ENCODE assay signal across 18 cellular contexts in genomic region chr2:239552213-239552926, GRCh38.
DNase-seq lines count a peak whose midpoint lies in the region; ATAC-seq and TF ChIP-seq lines count a peak whose summit lies in the region.
"Had no signal": no experiment of that assay in that cellular context is flagged by ENCODE, and none has a peak within 500 bp of the region (broad histone marks: within the 10 kb centered on the region; RNA-seq: fewer than 3 reads in every experiment).

No MANE protein-coding gene starts in this region.

- WGBS in spleen, 5 donors = 83 to 87% (median 86%) methylated on average over 15 to 16 of the region's 16 CpGs

- peaks cover 22% of the 10 kb centered on the region for H3K4me1 Mint-ChIP-seq in activated T-cell treated with anti-CD3 and anti-CD28 coated beads, Interleukin-2, amount 50 U/mL, for 4 hours (ENCODE audit: low read depth)
- peaks cover 53% of the 10 kb centered on the region for H3K4me1 Mint-ChIP-seq in activated T-cell treated with anti-CD3 and anti-CD28 coated beads, Interleukin-2, amount 50 U/mL, for 72 hours (ENCODE audit: low read depth)
- H3K4me1 Mint-ChIP-seq in chondrocyte (ENCODE audit: low read depth) (no peaks in the 10 kb centered on the region), HFFc6 (ENCODE audit: low read depth) (no peaks in the 10 kb centered on the region)
- H3K4me1 Mint-ChIP-seq: H9 had no signal

- H3K9me3 ChIP-seq in spleen = no peaks in the 10 kb centered on the region
- H3K9me3 ChIP-seq: A549 had no signal

- TF ChIP-seq CTCF in chondrocyte (IDR thresholded peaks at IDR 0.05) = no peak
- TF ChIP-seq CTCF in spleen (IDR thresholded peaks at IDR 0.05 in 8 of 11, conservative IDR thresholded peaks at IDR 0.05 in 3 of 11) = no peak
- no peak for TF ChIP-seq CTCF in HFFc6 (IDR thresholded peaks at IDR 0.05)

- H3K9me3 Mint-ChIP-seq in activated T-cell treated with anti-CD3 and anti-CD28 coated beads, Interleukin-2, amount 50 U/mL, for 4 hours = no peaks in the 10 kb centered on the region
- H3K9me3 Mint-ChIP-seq in activated T-cell treated with anti-CD3 and anti-CD28 coated beads, Interleukin-2, amount 50 U/mL, for 72 hours = no peaks in the 10 kb centered on the region
- no peaks in the 10 kb centered on the region for H3K9me3 Mint-ChIP-seq in chondrocyte (ENCODE audit: low read depth)
- peaks cover 22% of the 10 kb centered on the region for H3K9me3 Mint-ChIP-seq in HFFc6
- H3K9me3 Mint-ChIP-seq: H9 had no signal

- H3K36me3 Mint-ChIP-seq in activated T-cell treated with anti-CD3 and anti-CD28 coated beads, Interleukin-2, amount 50 U/mL, for 4 hours (ENCODE audit: insufficient read depth) = no peaks in the 10 kb centered on the region
- H3K36me3 Mint-ChIP-seq in activated T-cell treated with anti-CD3 and anti-CD28 coated beads, Interleukin-2, amount 50 U/mL, for 72 hours (ENCODE audit: insufficient read depth in 2 of 2) = no peaks in the 10 kb centered on the region
- H3K36me3 Mint-ChIP-seq in chondrocyte (ENCODE audit: low read depth) (no peaks in the 10 kb centered on the region), HFFc6 (ENCODE audit: low read depth) (no peaks in the 10 kb centered on the region)

- no peaks in the 10 kb centered on the region for H3K36me3 ChIP-seq in spleen

- ATAC-seq in activated T-cell treated with anti-CD3 and anti-CD28 coated beads, Interleukin-2, amount 50 U/mL, for 4 hours = no peak
- ATAC-seq in activated T-cell treated with anti-CD3 and anti-CD28 coated beads, Interleukin-2, amount 50 U/mL, for 72 hours (replicated peaks in 1 of 2) = no peak
- ATAC-seq in left ventricle myocardium superior (no peak), esophagus mucosa (no peak)
- ATAC-seq: A549, GM12878 had no signal

- DNase-seq in activated T-cell treated with anti-CD3 and anti-CD28 coated beads, Interleukin-2, amount 50 U/mL, for 4 hours = peak; percentile 1
- DNase-seq in activated T-cell treated with anti-CD3 and anti-CD28 coated beads, Interleukin-2, amount 50 U/mL, for 72 hours = no peak
- DNase-seq in cardiac septum (ENCODE audit: low spot score) (peak; percentile 61), left ventricle myocardium superior (no peak), chondrocyte (ENCODE audit: low spot score) (peak; percentile 71), spleen (peak; percentile 34), HFFc6 (no peak)
- DNase-seq: AML-193; CD4-positive, alpha-beta T cell; DMS153; DMS79; GF-D8; H9 had no signal

- no peak overlapping the region for H3K27ac ChIP-seq in spleen
- H3K27ac ChIP-seq: 22Rv1, A549, C4-2B had no signal

- H3K4me3 Mint-ChIP-seq in activated T-cell treated with anti-CD3 and anti-CD28 coated beads, Interleukin-2, amount 50 U/mL, for 4 hours = no peak overlapping the region
- no peak overlapping the region for H3K4me3 Mint-ChIP-seq in activated T-cell treated with anti-CD3 and anti-CD28 coated beads, Interleukin-2, amount 50 U/mL, for 72 hours
- H3K4me3 Mint-ChIP-seq in chondrocyte (ENCODE audit: unreplicated experiment) = no peak overlapping the region
- no peak overlapping the region for H3K4me3 Mint-ChIP-seq in HFFc6
- H3K4me3 Mint-ChIP-seq: CD4-positive, alpha-beta T cell; H9 had no signal

- TF ChIP-seq POLR2A in spleen (IDR thresholded peaks at IDR 0.05) = no peak

- H3K27me3 ChIP-seq in spleen (replicated peaks in 1 of 7) = peaks cover 0 to 23% (median 0%) of the 10 kb centered on the region in 7 donors

- H3K27ac Mint-ChIP-seq in activated T-cell treated with anti-CD3 and anti-CD28 coated beads, Interleukin-2, amount 50 U/mL, for 72 hours = no peak overlapping the region
- no peak overlapping the region for H3K27ac Mint-ChIP-seq in chondrocyte (ENCODE audit: unreplicated experiment)
- no peak overlapping the region for H3K27ac Mint-ChIP-seq in HFFc6
- H3K27ac Mint-ChIP-seq: CD4-positive, alpha-beta T cell; H9 had no signal

- intact Hi-C loops in cardiac septum (cut with DNase I) (no loop called here), left ventricle myocardium superior (cut with micrococcal nuclease) (no loop called here), spleen (cut with DNase I; ENCODE audit: low total_unique reads) (no loop called here)

- no peaks in the 10 kb centered on the region for H3K4me1 ChIP-seq in spleen
- H3K4me1 ChIP-seq: A549 had no signal

- H3K27me3 Mint-ChIP-seq in activated T-cell treated with anti-CD3 and anti-CD28 coated beads, Interleukin-2, amount 50 U/mL, for 4 hours (ENCODE audit: low read depth) = peaks cover 2% of the 10 kb centered on the region
- H3K27me3 Mint-ChIP-seq in activated T-cell treated with anti-CD3 and anti-CD28 coated beads, Interleukin-2, amount 50 U/mL, for 72 hours (ENCODE audit: low read depth) = peaks cover 27% of the 10 kb centered on the region
- peaks cover 41% of the 10 kb centered on the region for H3K27me3 Mint-ChIP-seq in chondrocyte (ENCODE audit: low read depth)
- H3K27me3 Mint-ChIP-seq in HFFc6 (ENCODE audit: insufficient read depth) = peaks cover 2% of the 10 kb centered on the region

- no peak overlapping the region for H3K4me3 ChIP-seq in spleen
- H3K4me3 ChIP-seq: A549, GM12878 had no signal

Comparison
In these comparisons a context has a peak if more than half of its experiments do, and no peak if none do; other contexts are left out.
1. DNase-seq: peak in activated T-cell treated with anti-CD3 and anti-CD28 coated beads, Interleukin-2, amount 50 U/mL, for 4 hours (single experiment), cardiac septum (single experiment), chondrocyte (single experiment) and spleen (single experiment); none in activated T-cell treated with anti-CD3 and anti-CD28 coated beads, Interleukin-2, amount 50 U/mL, for 72 hours (0 of 2), left ventricle myocardium superior (single experiment) and HFFc6 (single experiment).